ENCODE assay signal across 1 cellular context in genomic region chr11:44596541-44597276, GRCh38.
A peak's percentile ranks its signal among the peaks of the same experiment; 100 is the strongest.
TF ChIP-seq lines count a peak whose summit lies in the region.

No MANE protein-coding gene starts in this region.

TF ChIP-seq in K562, 482 proteins besides CTCF, POLR2A, EP300 and RAD21:
- TF ChIP-seq ZNF280A (IDR thresholded peaks at IDR 0.05; ENCODE audit: low read depth, partially characterized antibody) (no peak), NRF1 (conservative IDR thresholded peaks at IDR 0.05 in 1 of 2, IDR thresholded peaks at IDR 0.05 in 1 of 2) (peak; percentile 27 to 28; a peak in 2 of 4 replicates)
